Comparison of ENCODE assay signal across 10 cellular contexts in the genomic region with DNA sequence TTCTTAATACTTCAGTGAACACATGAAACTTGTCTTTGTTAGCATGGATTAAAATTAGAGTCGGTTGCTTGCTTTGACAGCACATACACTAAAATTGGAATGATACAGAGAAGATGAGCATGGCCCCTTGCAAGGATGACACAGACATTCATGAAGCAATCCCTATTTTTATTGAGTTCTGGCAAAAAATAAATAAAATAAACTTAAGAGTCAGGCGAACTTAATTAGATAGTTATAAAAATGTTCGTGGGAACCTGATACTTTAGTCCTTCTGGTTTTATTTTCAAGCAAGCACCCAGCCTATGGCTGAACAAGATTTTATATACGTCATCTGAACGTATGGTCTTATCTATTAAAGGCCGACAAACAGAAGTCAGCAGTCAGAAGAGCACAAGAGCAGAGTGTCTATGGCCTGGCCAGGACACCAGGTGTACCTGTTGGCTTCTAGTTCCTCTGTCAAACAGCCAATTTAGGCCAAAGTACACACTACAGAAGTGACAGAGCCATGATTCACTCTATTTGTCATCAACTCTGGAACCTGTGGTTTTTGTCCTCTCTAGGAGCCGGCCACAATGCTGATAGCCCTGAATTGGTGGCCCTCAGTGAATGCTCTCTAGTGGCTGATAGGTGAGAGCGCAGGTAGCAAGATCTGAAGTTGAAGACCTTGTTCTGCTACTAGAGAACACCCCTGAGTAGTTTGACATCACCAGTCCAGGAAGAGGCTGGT.
A peak's percentile ranks its signal among the peaks of the same experiment; 100 is the strongest.
DNase-seq lines count a peak whose midpoint lies in the region; ATAC-seq, FAIRE-seq and TF ChIP-seq lines count a peak whose summit lies in the region.
"Had no signal": no experiment of that assay in that cellular context is flagged by ENCODE, and none has a peak within 500 bp of the region (broad histone marks: within the 10 kb centered on the region; RNA-seq: fewer than 3 reads in every experiment).

No MANE protein-coding gene starts in this region.

- no peaks in the 10 kb centered on the region for H3K79me1 ChIP-seq in neuronal stem cell (ENCODE audit: low read depth, low read length)

- intact Hi-C loops in MCF 10A (cut with micrococcal nuclease) (loop anchor here (2.0 to 10.0 kb wide), 3 partner anchors 76 to 252 kb away; no protein-coding TSS in a partner anchor), breast epithelium (cut with DNase I; ENCODE audit: low total_unique reads) (no loop called here)

- H3K4me1 ChIP-seq in breast epithelium: no peaks in the 10 kb centered on the region
- no peaks in the 10 kb centered on the region for H3K4me1 ChIP-seq in neuronal stem cell (ENCODE audit: control insufficient read depth in 2 of 2, insufficient read depth in 1 of 2, low read depth in 1 of 2, low read length in 2 of 2)

- peak; percentile 71 for DNase-seq in MCF 10A (ENCODE audit: unreplicated experiment)
- DNase-seq in breast epithelium (ENCODE audit: low spot score in 2 of 2): no peak
- DNase-seq in RPMI7951 (ENCODE audit: low read depth): peak; percentile 64
- DNase-seq in iPS-NIHi11 (ENCODE audit: low spot score): peak; percentile 37
- no peak for DNase-seq in HEK293T (ENCODE audit: extremely low spot score)
- DNase-seq in GM19239 (ENCODE audit: insufficient read length, low spot score): no peak
- DNase-seq in neuronal stem cell (ENCODE audit: low spot score): no peak
- DNase-seq: activated CD4-positive, CD25-positive, alpha-beta regulatory T cell treated with anti-CD3 and anti-CD28 coated beads, Interleukin-2, amount 50 U/mL, for 72 hours; CD4-positive, CD25-positive, alpha-beta regulatory T cell had no signal

- no CpG with 5 or more reads among the region's 8 CpGs for WGBS in neuronal stem cell (ENCODE audit: extremely low coverage in 2 of 2, insufficient read length in 2 of 2, insufficient replicate concordance in 1 of 2), 2 donors

- H3K27me3 Mint-ChIP-seq in MCF 10A (ENCODE audit: insufficient read depth, unreplicated experiment): no peaks in the 10 kb centered on the region
- H3K27me3 Mint-ChIP-seq: CD4-positive, CD25-positive, alpha-beta regulatory T cell had no signal

- no peak for FAIRE-seq in GM19239 (lab: Jason Lieb, UNC)

- no peak overlapping the region for H3K23ac ChIP-seq in neuronal stem cell (ENCODE audit: low read depth, low read length, poor library complexity)

- H3K9me3 ChIP-seq in breast epithelium (no peaks in the 10 kb centered on the region), neuronal stem cell (replicated peaks in 1 of 2; ENCODE audit: control insufficient read depth in 2 of 2, insufficient read depth in 1 of 2, low read depth in 1 of 2, low read length in 2 of 2) (no peaks in the 10 kb centered on the region)

- no peak overlapping the region for H3K18ac ChIP-seq in neuronal stem cell (ENCODE audit: low read length)

- no peak overlapping the region for H2AK5ac ChIP-seq in neuronal stem cell (ENCODE audit: low read depth, low read length)

- H3K4me3 ChIP-seq in breast epithelium: no peak overlapping the region
- no peak overlapping the region for H3K4me3 ChIP-seq in neuronal stem cell (ENCODE audit: low read length in 2 of 2)

- H3K14ac ChIP-seq in neuronal stem cell (ENCODE audit: low read length): no peak overlapping the region

- H3K4me1 Mint-ChIP-seq in MCF 10A (ENCODE audit: insufficient read depth, unreplicated experiment): peaks cover 19% of the 10 kb centered on the region

- H2AFZ ChIP-seq in neuronal stem cell (ENCODE audit: low read length): no peak overlapping the region

- H3K27ac Mint-ChIP-seq in MCF 10A (ENCODE audit: low read depth, unreplicated experiment): peak overlapping the region; percentile 23
- H3K27ac Mint-ChIP-seq: CD4-positive, CD25-positive, alpha-beta regulatory T cell had no signal

- no peak overlapping the region for H3K4me2 ChIP-seq in neuronal stem cell (ENCODE audit: insufficient read depth, low read length, poor library complexity, severe bottlenecking)

- H3K27ac ChIP-seq in breast epithelium (no peak overlapping the region), neuronal stem cell (replicated peaks; ENCODE audit: low read length) (no peak overlapping the region)

- H4K8ac ChIP-seq in neuronal stem cell (ENCODE audit: low read depth, low read length): no peak overlapping the region

- no peak overlapping the region for H2BK5ac ChIP-seq in neuronal stem cell (ENCODE audit: low read length)

- H3K4ac ChIP-seq in neuronal stem cell (ENCODE audit: low read length): no peak overlapping the region

- H3K36me3 Mint-ChIP-seq in MCF 10A (ENCODE audit: insufficient read depth, unreplicated experiment): peaks cover 92% of the 10 kb centered on the region

- TF ChIP-seq CTCF in MCF 10A (IDR thresholded peaks at IDR 0.05; ENCODE audit: unreplicated experiment): peak; percentile 13
- TF ChIP-seq CTCF in breast epithelium (IDR thresholded peaks at IDR 0.05): peak in 1 of 3 donors; percentile 12

- no peaks in the 10 kb centered on the region for H3K9me3 Mint-ChIP-seq in MCF 10A (ENCODE audit: unreplicated experiment)
- H3K9me3 Mint-ChIP-seq: CD4-positive, CD25-positive, alpha-beta regulatory T cell had no signal

- POLR2A ChIA-PET in MCF 10A (lab: Yijun Ruan, JAX) (interaction anchor here (1.0 to 1.3 kb wide), 2 partner anchors 10 to 16 kb away, joined by 3 to 4 read pairs; no protein-coding TSS in a partner anchor), HEK293T (lab: Yijun Ruan, JAX) (no interaction called here)

- H3K27me3 ChIP-seq in breast epithelium (no peaks in the 10 kb centered on the region), neuronal stem cell (ENCODE audit: control insufficient read depth in 3 of 3, insufficient read depth in 3 of 3, low read depth in 1 of 3, low read length in 3 of 3) (no peaks in the 10 kb centered on the region)

- CTCF ChIA-PET in MCF 10A (lab: Yijun Ruan, JAX) (interaction anchor here (0.7 to 3.2 kb wide), 6 partner anchors 9 to 299 kb away, joined by 3 to 18 read pairs (median 4); no protein-coding TSS in a partner anchor), HEK293T (lab: Yijun Ruan, JAX) (no interaction called here)

- no peak overlapping the region for H4K91ac ChIP-seq in neuronal stem cell (ENCODE audit: low read depth, low read length, poor library complexity)

- H3K9ac ChIP-seq in neuronal stem cell (ENCODE audit: low read depth, low read length, poor library complexity): no peak overlapping the region

- no peak for ATAC-seq in HG03439 (IDR thresholded peaks at IDR 0.05; ENCODE audit: unreplicated experiment)

- no peak overlapping the region for H2BK12ac ChIP-seq in neuronal stem cell (ENCODE audit: low read length)

- no TSS peak for BruUV-seq in MCF 10A (replicated peaks; lab: Mats Ljungman, UMichigan)

- H3K4me3 Mint-ChIP-seq in MCF 10A (ENCODE audit: unreplicated experiment): no peak overlapping the region
- H3K4me3 Mint-ChIP-seq: CD4-positive, CD25-positive, alpha-beta regulatory T cell had no signal

- no peak overlapping the region for H2BK15ac ChIP-seq in neuronal stem cell (ENCODE audit: low read length)

- H3K36me3 ChIP-seq in breast epithelium (peaks cover 4% of the 10 kb centered on the region), neuronal stem cell (replicated peaks in 1 of 2; ENCODE audit: control insufficient read depth in 2 of 2, insufficient read depth in 2 of 2, low read length in 2 of 2) (peaks cover 0 to 61% of the 10 kb centered on the region in 2 donors)

- no peak overlapping the region for H2BK120ac ChIP-seq in neuronal stem cell (ENCODE audit: low read depth, low read length)

- no peak for TF ChIP-seq POLR2A in breast epithelium (IDR thresholded peaks at IDR 0.05)

TF ChIP-seq in HEK293T, 16 proteins besides CTCF, POLR2A, EP300 and RAD21:
- TF ChIP-seq LEF1 (IDR thresholded peaks at IDR 0.05; ENCODE audit: borderline replicate concordance) (no peak), L3MBTL2 (conservative IDR thresholded peaks at IDR 0.05) (no peak), ELF4 (IDR thresholded peaks at IDR 0.05) (no peak), ZNF384 (IDR thresholded peaks at IDR 0.05) (no peak), ARNT (IDR thresholded peaks at IDR 0.05) (no peak), SP1 (IDR thresholded peaks at IDR 0.05) (no peak), FOXM1 (IDR thresholded peaks at IDR 0.05; ENCODE audit: borderline replicate concordance) (no peak), HDGF (IDR thresholded peaks at IDR 0.05; ENCODE audit: borderline replicate concordance) (no peak), SUZ12 (IDR thresholded peaks at IDR 0.05) (no peak), FOXA1 (IDR thresholded peaks at IDR 0.05) (no peak)

Comparison
In these comparisons a context has a peak if more than half of its experiments do, and no peak if none do; other contexts are left out.
1. DNase-seq: peak in MCF 10A (single experiment), RPMI7951 (single experiment) and iPS-NIHi11 (single experiment); none in breast epithelium (0 of 2), HEK293T (single experiment), GM19239 (single experiment) and neuronal stem cell (single experiment).